Comparison of ENCODE assay signal across 32 cellular contexts in genomic region chr2:132701810-132702209, GRCh38. TPM values are rescaled to one million over a fixed set of nuclear protein-coding genes. Genes with fewer than 3 reads are reported as not detected.
DNase-seq lines count a peak whose midpoint lies in the region; ATAC-seq and TF ChIP-seq lines count a peak whose summit lies in the region.
"Had no signal": no experiment of that assay in that cellular context is flagged by ENCODE, and none has a peak within 500 bp of the region (broad histone marks: within the 10 kb centered on the region; RNA-seq: fewer than 3 reads in every experiment).

No MANE protein-coding gene starts in this region.

- in situ Hi-C loops in astrocyte of the spinal cord (cut with HindIII; ENCODE audit: low sequenced_read_pairs) (no loop called here), transverse colon (cut with MboI; ENCODE audit: low pct_ligation_motif_present in 1 of 4, low pct_unique_long_range_greater_than_20kb in 1 of 4, low sequenced_read_pairs in 3 of 4) (no loop called here)

- no peak for ATAC-seq in GM18519 (IDR thresholded peaks at IDR 0.05; ENCODE audit: low FRiP score, unreplicated experiment)
- ATAC-seq: GM23338, heart right ventricle, left lung, T-helper 17 cell had no signal

- no peak overlapping the region for H3K4me3 ChIP-seq in astrocyte of the spinal cord (ENCODE audit: low read depth, low read length)
- no peak overlapping the region for H3K4me3 ChIP-seq in uterus
- no peak overlapping the region for H3K4me3 ChIP-seq in transverse colon
- H3K4me3 ChIP-seq: GM23338, heart right ventricle, left lung, SJSA1, smooth muscle cell, vagina had no signal

- no peak overlapping the region for H3K27ac Mint-ChIP-seq in activated T-cell treated with anti-CD3 and anti-CD28 coated beads, Interleukin-2, amount 50 U/mL, for 24 hours
- H3K27ac Mint-ChIP-seq: activated naive CD4-positive, alpha-beta T cell treated with anti-CD3 and anti-CD28 coated beads, Interleukin-2, amount 10 ng/mL, durations not matched to agents 7 days and 5 days; CD4-positive, alpha-beta memory T cell; GM23338; T-helper 17 cell had no signal

- no peaks in the 10 kb centered on the region for H3K36me3 Mint-ChIP-seq in activated T-cell treated with anti-CD3 and anti-CD28 coated beads, Interleukin-2, amount 50 U/mL, for 24 hours (ENCODE audit: low read depth)
- H3K36me3 Mint-ChIP-seq: activated naive CD4-positive, alpha-beta T cell treated with anti-CD3 and anti-CD28 coated beads, Interleukin-2, amount 10 ng/mL, durations not matched to agents 7 days and 5 days; CD4-positive, alpha-beta memory T cell; naive B cell had no signal

- DNase-seq in COLO829 (ENCODE audit: low spot score), result peak; percentile 18
- peak; percentile 54 for DNase-seq in HT1080 (ENCODE audit: low read depth)
- DNase-seq in astrocyte of the spinal cord (ENCODE audit: low read depth, low spot score), result peak; percentile 46
- peak; percentile 16 for DNase-seq in myocyte (ENCODE audit: low read depth)
- DNase-seq in uterus, result no peak
- no peak for DNase-seq in transverse colon
- no peak for DNase-seq in activated T-cell treated with anti-CD3 and anti-CD28 coated beads, Interleukin-2, amount 50 U/mL, for 24 hours
- DNase-seq: activated CD4-positive, alpha-beta T cell treated with anti-CD3 and anti-CD28 coated beads for 4 hours; activated naive CD4-positive, alpha-beta T cell treated with anti-CD3 and anti-CD28 coated beads, Interleukin-2, amount 10 ng/mL, durations not matched to agents 7 days and 5 days; activated T-cell treated with anti-CD3 and anti-CD28 coated beads, Interleukin-2, amount 50 U/mL, for 48 hours; amniotic stem cell; CD4-positive, alpha-beta memory T cell; central memory CD4-positive, alpha-beta T cell; dermis blood vessel endothelial cell; GDM1; heart right ventricle; left lung; naive B cell; NCI-H1092; NCI-H187 treated with DMSO at 0.1 percent for 48 hours; NCI-H526; nucleus accumbens; stimulated activated CD4-positive, alpha-beta T cell treated with anti-CD3 and anti-CD28 coated beads, Interleukin-2, amount 100 ng/mL, for 24 hours; substantia nigra; T-helper 17 cell had no signal

- peaks cover 2% of the 10 kb centered on the region for H3K9me3 Mint-ChIP-seq in activated T-cell treated with anti-CD3 and anti-CD28 coated beads, Interleukin-2, amount 50 U/mL, for 24 hours
- H3K9me3 Mint-ChIP-seq: activated naive CD4-positive, alpha-beta T cell treated with anti-CD3 and anti-CD28 coated beads, Interleukin-2, amount 10 ng/mL, durations not matched to agents 7 days and 5 days; GM23338 had no signal

- WGBS in transverse colon (ENCODE audit: low coverage in 1 of 2), 2 donors, result 57 to 70% methylated on average over 2 of the region's 2 CpGs

- H3K9me3 ChIP-seq in uterus (no peaks in the 10 kb centered on the region), transverse colon (no peaks in the 10 kb centered on the region)
- H3K9me3 ChIP-seq: heart right ventricle, left lung, SJSA1, vagina had no signal

- H3K4me3 Mint-ChIP-seq in activated T-cell treated with anti-CD3 and anti-CD28 coated beads, Interleukin-2, amount 50 U/mL, for 24 hours, result no peak overlapping the region
- H3K4me3 Mint-ChIP-seq: activated naive CD4-positive, alpha-beta T cell treated with anti-CD3 and anti-CD28 coated beads, Interleukin-2, amount 10 ng/mL, durations not matched to agents 7 days and 5 days; CD4-positive, alpha-beta memory T cell; GM23338; naive B cell; T-helper 17 cell had no signal

- TF ChIP-seq POLR2A in uterus (IDR thresholded peaks at IDR 0.05), result no peak
- no peak for TF ChIP-seq POLR2A in transverse colon (IDR thresholded peaks at IDR 0.05)

- no peak for TF ChIP-seq EP300 in transverse colon (IDR thresholded peaks at IDR 0.05; ENCODE audit: low read depth)

- no peaks in the 10 kb centered on the region for H3K4me1 ChIP-seq in uterus
- H3K4me1 ChIP-seq in transverse colon, result no peaks in the 10 kb centered on the region
- H3K4me1 ChIP-seq: heart right ventricle, left lung, vagina had no signal

- TF ChIP-seq CTCF in astrocyte of the spinal cord (IDR thresholded peaks at IDR 0.05; ENCODE audit: low read depth, low read length), result no peak
- TF ChIP-seq CTCF in uterus (IDR thresholded peaks at IDR 0.05), result no peak
- no peak for TF ChIP-seq CTCF in transverse colon (IDR thresholded peaks at IDR 0.05)

- intact Hi-C loops in uterus (cut with DNase I; ENCODE audit: low total_unique reads), result no loop called here
- intact Hi-C loops in transverse colon (cut with DNase I; ENCODE audit: low total_unique reads), result no loop called here

- no peaks in the 10 kb centered on the region for H3K4me1 Mint-ChIP-seq in activated T-cell treated with anti-CD3 and anti-CD28 coated beads, Interleukin-2, amount 50 U/mL, for 24 hours (ENCODE audit: low read depth)
- H3K4me1 Mint-ChIP-seq: activated naive CD4-positive, alpha-beta T cell treated with anti-CD3 and anti-CD28 coated beads, Interleukin-2, amount 10 ng/mL, durations not matched to agents 7 days and 5 days; CD4-positive, alpha-beta memory T cell; naive B cell; T-helper 17 cell had no signal

- no peaks in the 10 kb centered on the region for H3K36me3 ChIP-seq in uterus
- H3K36me3 ChIP-seq in transverse colon, result no peaks in the 10 kb centered on the region
- H3K36me3 ChIP-seq: heart right ventricle, left lung, SJSA1, vagina had no signal

- no peaks in the 10 kb centered on the region for H3K27me3 Mint-ChIP-seq in activated T-cell treated with anti-CD3 and anti-CD28 coated beads, Interleukin-2, amount 50 U/mL, for 24 hours
- H3K27me3 Mint-ChIP-seq: activated naive CD4-positive, alpha-beta T cell treated with anti-CD3 and anti-CD28 coated beads, Interleukin-2, amount 10 ng/mL, durations not matched to agents 7 days and 5 days; CD4-positive, alpha-beta memory T cell; naive B cell; T-helper 17 cell had no signal

- H3K27ac ChIP-seq in uterus (no peak overlapping the region), transverse colon (no peak overlapping the region)
- H3K27ac ChIP-seq: heart right ventricle, left lung, SJSA1, vagina had no signal

- H3K27me3 ChIP-seq in uterus (no peaks in the 10 kb centered on the region), transverse colon (no peaks in the 10 kb centered on the region)
- H3K27me3 ChIP-seq: heart right ventricle, left lung, SJSA1, vagina had no signal

RNA-seq across cellular contexts. Expression of gene LYPD1, which starts 31.8 kb away (rescaled TPM):
- 45.0 and 51.6 TPM in 2 replicates for total RNA-seq in HT1080 (2014; rRNA removed; shearing (Covaris generic))
- polyA plus RNA-seq in HT1080 (2015; cell fraction: cytosol; rRNA removed), result 117 TPM in 2 replicates
- polyA plus RNA-seq in HT1080 (2015; cell fraction: nucleus; rRNA removed), result 34.8 and 39.7 TPM in 2 replicates
- 0.64 TPM in 1 of 2 replicates, not detected in the other for total RNA-seq in myocyte
- 0.53 TPM for polyA plus RNA-seq in myocyte (2012)
- total RNA-seq in uterus, result 1 to 10 TPM in 1 of 4 donors, under 1 TPM in 1, not detected in 2; 0.55 to 7.1 TPM
- total RNA-seq in transverse colon, result 1 to 10 TPM in 1 of 4 donors, under 1 TPM in 2, not detected in 1; 0.27 to 3.6 (median 0.32) TPM
- total RNA-seq: activated CD8-positive, alpha-beta memory T cell treated with anti-CD3 and anti-CD28 coated beads for 36 hours; CD4-positive, alpha-beta memory T cell; LHCN-M2; T-helper 17 cell; vagina had no signal
- polyA plus RNA-seq: CD4-positive, alpha-beta memory T cell had no signal

Comparison
In these comparisons a context has a peak if more than half of its experiments do, and no peak if none do; other contexts are left out.
1. DNase-seq: peak in COLO829 (single experiment), HT1080 (single experiment), astrocyte of the spinal cord (single experiment) and myocyte (single experiment); none in uterus (0 of 2), transverse colon (single experiment) and activated T-cell treated with anti-CD3 and anti-CD28 coated beads, Interleukin-2, amount 50 U/mL, for 24 hours (single experiment).